In genomic region chr17:45101883-45102811, GRCh38 we compare ENCODE assay signal across 13 cellular contexts. TPM values are rescaled to one million over a fixed set of nuclear protein-coding genes. Genes with fewer than 3 reads are reported as not detected.
DNase-seq lines count a peak whose midpoint lies in the region; ATAC-seq and TF ChIP-seq lines count a peak whose summit lies in the region.
"Had no signal": no experiment of that assay in that cellular context is flagged by ENCODE, and none has a peak within 500 bp of the region (broad histone marks: within the 10 kb centered on the region; RNA-seq: fewer than 3 reads in every experiment).

No MANE protein-coding gene starts in this region.

- TF ChIP-seq CTCF in brain (conservative IDR thresholded peaks at IDR 0.05) (no peak), mesothelial cell of epicardium (IDR thresholded peaks at IDR 0.05; ENCODE audit: unreplicated experiment) (no peak), natural killer cell (IDR thresholded peaks at IDR 0.05) (no peak)

- H3K4me3 Mint-ChIP-seq in brain (no peak overlapping the region), mesothelial cell of epicardium (peak overlapping the region; percentile 35), natural killer cell (no peak overlapping the region)
- H3K4me3 Mint-ChIP-seq: CD4-positive, alpha-beta T cell had no signal

- peak overlapping the region in 3 of 5 experiments; percentile 11 to 91 (median 64) for H3K27ac Mint-ChIP-seq in brain
- peak overlapping the region; percentile 99 for H3K27ac Mint-ChIP-seq in mesothelial cell of epicardium
- H3K27ac Mint-ChIP-seq in natural killer cell: peak overlapping the region in 1 of 2 donors; percentile 56
- H3K27ac Mint-ChIP-seq: CD4-positive, alpha-beta T cell had no signal

- H3K4me1 Mint-ChIP-seq in brain (peaks cover 11% of the 10 kb centered on the region), mesothelial cell of epicardium (peaks cover 32% of the 10 kb centered on the region), natural killer cell (peaks cover 6% of the 10 kb centered on the region in 2 donors)

- peak; percentile 50 for DNase-seq in Caki2 (ENCODE audit: low read depth)
- peak in 1 of 2 experiments; percentile 43 for DNase-seq in mesothelial cell of epicardium (ENCODE audit: low spot score in 2 of 2, unreplicated experiment in 2 of 2)
- DNase-seq in natural killer cell: no peak
- DNase-seq in ecto neural progenitor cell (ENCODE audit: low spot score): no peak
- DNase-seq: CD4-positive, alpha-beta T cell; effector memory CD4-positive, alpha-beta T cell; GOT3; left cardiac atrium; NCI-H1048; small intestine; T-helper 9 cell had no signal

- H3K9me3 Mint-ChIP-seq in brain (no peaks in the 10 kb centered on the region), mesothelial cell of epicardium (no peaks in the 10 kb centered on the region), natural killer cell (no peaks in the 10 kb centered on the region)
- H3K9me3 Mint-ChIP-seq: CD4-positive, alpha-beta T cell had no signal

- in situ Hi-C loops in Caki2 (cut with HindIII; ENCODE audit: low pct_unique_long_range_greater_than_20kb, low sequenced_read_pairs): no loop called here

- intact Hi-C loops in natural killer cell (cut with micrococcal nuclease): no loop called here

- ATAC-seq in natural killer cell (no peak), GM21447 (IDR thresholded peaks at IDR 0.05; ENCODE audit: unreplicated experiment) (no peak)

- H3K36me3 Mint-ChIP-seq in brain: peaks cover 59% of the 10 kb centered on the region
- peaks cover 31% of the 10 kb centered on the region for H3K36me3 Mint-ChIP-seq in mesothelial cell of epicardium
- H3K36me3 Mint-ChIP-seq in natural killer cell: no peaks in the 10 kb centered on the region

- H3K27me3 Mint-ChIP-seq in brain (no peaks in the 10 kb centered on the region), mesothelial cell of epicardium (ENCODE audit: low read depth) (no peaks in the 10 kb centered on the region), natural killer cell (ENCODE audit: low read depth in 2 of 2) (no peaks in the 10 kb centered on the region)
- H3K27me3 Mint-ChIP-seq: CD4-positive, alpha-beta T cell had no signal

RNA-seq across cellular contexts. Expression of gene PLCD3, which starts 30.2 kb away (rescaled TPM):
- total RNA-seq in Caki2 (2014; rRNA removed; shearing (Covaris generic); ENCODE audit: low replicate concordance): 74.9 and 164 TPM in 2 replicates
- polyA plus RNA-seq in brain (ENCODE audit: insufficient read depth, low read depth, low replicate concordance): 35.8 TPM
- total RNA-seq in mesothelial cell of epicardium: 46.6 to 54.0 TPM (median 52.6 TPM) in 3 replicates
- 1 to 10 TPM; 2.5 to 2.9 (median 2.5) TPM for total RNA-seq in natural killer cell

RNA-seq across cellular contexts. Expression of gene ACBD4, which starts 33.3 kb away (rescaled TPM):
- total RNA-seq in Caki2 (2014; rRNA removed; shearing (Covaris generic); ENCODE audit: low replicate concordance): 7.8 and 16.7 TPM in 2 replicates
- polyA plus RNA-seq in brain (ENCODE audit: insufficient read depth, low read depth, low replicate concordance): 7.6 TPM
- total RNA-seq in mesothelial cell of epicardium (17.0 to 17.4 TPM (median 17.4 TPM) in 3 replicates), natural killer cell (10 to 100 TPM; 12.0 to 15.9 (median 14.2) TPM)

RNA-seq across cellular contexts. Expression of gene NMT1, which starts 41.0 kb away (rescaled TPM):
- total RNA-seq in Caki2 (2014; rRNA removed; shearing (Covaris generic); ENCODE audit: low replicate concordance): 57.3 and 81.4 TPM in 2 replicates
- 60.8 TPM for polyA plus RNA-seq in brain (ENCODE audit: insufficient read depth, low read depth, low replicate concordance)
- total RNA-seq in mesothelial cell of epicardium (80.6 to 86.1 TPM (median 80.9 TPM) in 3 replicates), natural killer cell (10 to 100 TPM; 56.6 to 94.7 (median 77.6) TPM)

RNA-seq across cellular contexts. Expression of gene HEXIM1, which starts 46.1 kb away (rescaled TPM):
- 11.6 and 13.0 TPM in 2 replicates for total RNA-seq in Caki2 (2014; rRNA removed; shearing (Covaris generic); ENCODE audit: low replicate concordance)
- 10.8 TPM for polyA plus RNA-seq in brain (ENCODE audit: insufficient read depth, low read depth, low replicate concordance)
- 38.2 to 40.6 TPM (median 38.8 TPM) in 3 replicates for total RNA-seq in mesothelial cell of epicardium
- 10 to 100 TPM; 64.9 to 80.7 (median 79.8) TPM for total RNA-seq in natural killer cell

RNA-seq across cellular contexts. Expression of gene DCAKD, which starts 50.7 kb away (rescaled TPM):
- 63.2 and 86.0 TPM in 2 replicates for total RNA-seq in Caki2 (2014; rRNA removed; shearing (Covaris generic); ENCODE audit: low replicate concordance)
- 95.0 TPM for polyA plus RNA-seq in brain (ENCODE audit: insufficient read depth, low read depth, low replicate concordance)
- total RNA-seq in mesothelial cell of epicardium (83.2 to 86.0 TPM (median 83.2 TPM) in 3 replicates), natural killer cell (10 to 100 TPM; 15.4 to 21.4 (median 21.1) TPM)

Comparison
In these comparisons a context has a peak if more than half of its experiments do, and no peak if none do; other contexts are left out.
1. RNA of gene PLCD3, which starts 30.2 kb away (total RNA-seq): 74.9 to 164 TPM in Caki2 and 46.6 to 54.0 TPM in mesothelial cell of epicardium; 2.5 to 2.9 TPM in natural killer cell; every median in the first group is over 10 times any median in the second.